Comparison of ENCODE assay signal across 1 cellular context in genomic region chr17:37400505-37400904, GRCh38.
TF ChIP-seq lines count a peak whose summit lies in the region.

No MANE protein-coding gene starts in this region.

TF ChIP-seq in K562, 482 proteins besides CTCF, POLR2A, EP300 and RAD21:
- TF ChIP-seq POLR2AphosphoS5 (IDR thresholded peaks at IDR 0.05; ENCODE audit: control insufficient read depth, insufficient read depth, low read depth, low read length) (peak; percentile 45; the same call in 1 of the 2 replicates), SUPT5H (IDR thresholded peaks at IDR 0.05) (peak; percentile 63), PML (IDR thresholded peaks at IDR 0.05; ENCODE audit: low read length) (peak; percentile 80), ZC3H8 (IDR thresholded peaks at IDR 0.05) (peak; percentile 51; the same call in 1 of the 2 replicates), TFAM (CRISPR knock-in tag; conservative IDR thresholded peaks at IDR 0.05) (no peak), SP1 (CRISPR knock-in tag; IDR thresholded peaks at IDR 0.05) (no peak)
